Comparison of ENCODE assay signal across 21 cellular contexts in genomic region chr15:96578393-96578792, GRCh38.
A peak's percentile ranks its signal among the peaks of the same experiment; 100 is the strongest.
DNase-seq lines count a peak whose midpoint lies in the region; ATAC-seq and TF ChIP-seq lines count a peak whose summit lies in the region.
"Had no signal": no experiment of that assay in that cellular context is flagged by ENCODE, and none has a peak within 500 bp of the region (broad histone marks: within the 10 kb centered on the region; RNA-seq: fewer than 3 reads in every experiment).

No MANE protein-coding gene starts in this region.

- peaks cover 19% of the 10 kb centered on the region for H3K4me1 Mint-ChIP-seq in nephron progenitor cell
- H3K4me1 Mint-ChIP-seq: B cell; CD8-positive, alpha-beta memory T cell had no signal

- no peak overlapping the region for H3K4me3 ChIP-seq in RWPE2 (ENCODE audit: severe bottlenecking)
- H3K4me3 ChIP-seq: BLaER1 treated with 17β-estradiol and CSF1 and Interleukin-3, amounts not matched to agents 10 nM and 100 nM had no signal

- no peaks in the 10 kb centered on the region for H3K36me3 Mint-ChIP-seq in nephron progenitor cell (ENCODE audit: low read depth)
- H3K36me3 Mint-ChIP-seq: CD14-positive monocyte; CD8-positive, alpha-beta memory T cell had no signal

- H3K27me3 Mint-ChIP-seq in nephron progenitor cell (ENCODE audit: low read depth, poor library complexity), result peaks cover 14% of the 10 kb centered on the region
- H3K27me3 Mint-ChIP-seq: B cell; CD4-positive, alpha-beta T cell; CD8-positive, alpha-beta memory T cell had no signal

- H3K27me3 ChIP-seq in RWPE2 (ENCODE audit: insufficient read depth, poor library complexity, severe bottlenecking), result peaks cover 57% of the 10 kb centered on the region

- H3K4me3 Mint-ChIP-seq in nephron progenitor cell, result no peak overlapping the region
- H3K4me3 Mint-ChIP-seq: B cell; CD4-positive, alpha-beta T cell; CD8-positive, alpha-beta memory T cell; H9 had no signal

- H3K9me3 Mint-ChIP-seq in nephron progenitor cell, result no peaks in the 10 kb centered on the region
- H3K9me3 Mint-ChIP-seq: H9 had no signal

- H3K9me3 ChIP-seq in RWPE2 (ENCODE audit: severe bottlenecking), result no peaks in the 10 kb centered on the region
- H3K9me3 ChIP-seq: BLaER1 treated with 17β-estradiol and CSF1 and Interleukin-3, amounts not matched to agents 10 nM and 100 nM had no signal

- H3K27ac ChIP-seq in RWPE2 (ENCODE audit: poor library complexity, severe bottlenecking), result no peak overlapping the region
- H3K27ac ChIP-seq: 22Rv1; BLaER1 treated with 17β-estradiol and CSF1 and Interleukin-3, amounts not matched to agents 10 nM and 100 nM had no signal

- H3K36me3 ChIP-seq in RWPE2 (ENCODE audit: low read depth), result no peaks in the 10 kb centered on the region
- H3K36me3 ChIP-seq: BLaER1 treated with 17β-estradiol and CSF1 and Interleukin-3, amounts not matched to agents 10 nM and 100 nM had no signal

- ATAC-seq in RWPE2 (ENCODE audit: low read depth), result 0 out of 3 replicates have a peak, but pooled peaks have one; percentile 25
- no peak for ATAC-seq in SK-N-SH treated with all-trans-retinoic acid at 6 μM for 48 hours
- no peak for ATAC-seq in GM18858 (IDR thresholded peaks at IDR 0.05; ENCODE audit: unreplicated experiment)
- ATAC-seq: HCT116 had no signal

- TF ChIP-seq CTCF in RWPE2 (IDR thresholded peaks at IDR 0.05; ENCODE audit: poor library complexity, severe bottlenecking) (no peak), nephron progenitor cell (IDR thresholded peaks at IDR 0.05) (no peak)

- no peaks in the 10 kb centered on the region for H3K4me1 ChIP-seq in RWPE2 (ENCODE audit: insufficient read depth, poor library complexity, severe bottlenecking)

- peak overlapping the region; percentile 40 for H3K27ac Mint-ChIP-seq in nephron progenitor cell
- H3K27ac Mint-ChIP-seq: B cell; CD14-positive monocyte; CD4-positive, alpha-beta T cell; CD8-positive, alpha-beta memory T cell; H9 had no signal

- DNase-seq in NCI-H2227 (lab: John Stamatoyannopoulos, UW; ENCODE audit: unreplicated experiment), result peak; percentile 18
- no peak for DNase-seq in NCI-H2227 treated with DMSO at 0.1 percent for 48 hours (lab: John Stamatoyannopoulos, UW)
- no peak for DNase-seq in RWPE2 (ENCODE audit: low spot score)
- no peak for DNase-seq in nephron progenitor cell
- DNase-seq in activated CD4-positive, CD25-positive, alpha-beta regulatory T cell treated with anti-CD3 and anti-CD28 coated beads, Interleukin-2, amount 50 U/mL, for 72 hours, result no peak
- DNase-seq in H4 (ENCODE audit: low spot score), result no peak
- DNase-seq: CD4-positive, alpha-beta T cell; CD8-positive, alpha-beta memory T cell; DMS 273 treated with DMSO at 0.1 percent for 48 hours; DMS53; DMS79 treated with DMSO at 0.1 percent for 48 hours; GF-D8; GOT3; H9 had no signal

TF ChIP-seq in SK-N-SH treated with all-trans-retinoic acid at 6 μM for 48 hours, 23 proteins besides CTCF, POLR2A, EP300 and RAD21:
- TF ChIP-seq ZNF565 (CRISPR knock-in tag; conservative IDR thresholded peaks at IDR 0.05; ENCODE audit: low read depth) (no peak), TCF4 (CRISPR knock-in tag; IDR thresholded peaks at IDR 0.05; ENCODE audit: borderline replicate concordance) (peak; percentile 79; the same call in 1 of the 2 replicates)
